ENCODE assay signal across 19 cellular contexts in genomic region chr12:3720772-3721171, GRCh38.
"Had no signal": no experiment of that assay in that cellular context is flagged by ENCODE, and none has a peak within 500 bp of the region (broad histone marks: within the 10 kb centered on the region; RNA-seq: fewer than 3 reads in every experiment).

No MANE protein-coding gene starts in this region.

- H3K27ac ChIP-seq: coronary artery, gastrocnemius medialis, parathyroid adenoma, prostate gland, right lobe of liver, tibial artery, upper lobe of left lung, uterus had no signal

- H3K4me3 ChIP-seq: coronary artery, gastrocnemius medialis, prostate gland, right lobe of liver, tibial artery, upper lobe of left lung, uterus had no signal

- H3K27ac Mint-ChIP-seq: stimulated activated memory B cell treated with anti-CD40 and anti-IgM and Interleukin-4, amounts not matched to agents 10 μg/mL and 1 μg/mL and 100 μg/mL, for 72 hours; stimulated activated naive CD8-positive, alpha-beta T cell treated with anti-CD3 and anti-CD28 coated beads, Interleukin-15, Interleukin-2, amounts not matched to agents 100 ng/mL and 50 ng/mL, for 24 hours had no signal

- H3K9me3 Mint-ChIP-seq: neural crest cell; stimulated activated memory B cell treated with anti-CD40 and anti-IgM and Interleukin-4, amounts not matched to agents 10 μg/mL and 1 μg/mL and 100 μg/mL, for 72 hours had no signal

- H3K4me1 ChIP-seq: gastrocnemius medialis, parathyroid adenoma, prostate gland, right lobe of liver, tibial artery, uterus had no signal

- H3K4me3 Mint-ChIP-seq: naive B cell; neural crest cell; stimulated activated memory B cell treated with anti-CD40 and anti-IgM and Interleukin-4, amounts not matched to agents 10 μg/mL and 1 μg/mL and 100 μg/mL, for 72 hours; stimulated activated naive CD8-positive, alpha-beta T cell treated with anti-CD3 and anti-CD28 coated beads, Interleukin-15, Interleukin-2, amounts not matched to agents 100 ng/mL and 50 ng/mL, for 24 hours had no signal

- ATAC-seq: gastrocnemius medialis; left cardiac atrium; right lobe of liver; stimulated activated memory B cell treated with anti-CD40 and anti-IgM and Interleukin-4, amounts not matched to agents 10 μg/mL and 1 μg/mL and 100 μg/mL, for 72 hours had no signal

- H3K27me3 Mint-ChIP-seq: naive B cell; stimulated activated memory B cell treated with anti-CD40 and anti-IgM and Interleukin-4, amounts not matched to agents 10 μg/mL and 1 μg/mL and 100 μg/mL, for 72 hours; stimulated activated naive CD8-positive, alpha-beta T cell treated with anti-CD3 and anti-CD28 coated beads, Interleukin-15, Interleukin-2, amounts not matched to agents 100 ng/mL and 50 ng/mL, for 24 hours had no signal

- H3K36me3 ChIP-seq: gastrocnemius medialis, prostate gland, right lobe of liver, tibial artery, uterus had no signal

- DNase-seq: effector CD4-positive, alpha-beta T cell; gastrocnemius medialis; kidney; left cardiac atrium; mesendoderm; naive B cell; occipital lobe; right lobe of liver; stimulated activated CD4-positive, alpha-beta T cell treated with anti-CD3 and anti-CD28 coated beads, Interleukin-4, amount 100 ng/mL, for 1 hour; stimulated activated CD8-positive, alpha-beta memory T cell treated with anti-CD3 and anti-CD28 coated beads, Interleukin-4, amount 100 ng/mL, for 48 hours; tibial artery; upper lobe of left lung; uterus had no signal

- H3K9me3 ChIP-seq: gastrocnemius medialis, prostate gland, right lobe of liver, tibial artery, upper lobe of left lung, uterus had no signal
